Comparison of ENCODE assay signal across 14 cellular contexts in the genomic region with DNA sequence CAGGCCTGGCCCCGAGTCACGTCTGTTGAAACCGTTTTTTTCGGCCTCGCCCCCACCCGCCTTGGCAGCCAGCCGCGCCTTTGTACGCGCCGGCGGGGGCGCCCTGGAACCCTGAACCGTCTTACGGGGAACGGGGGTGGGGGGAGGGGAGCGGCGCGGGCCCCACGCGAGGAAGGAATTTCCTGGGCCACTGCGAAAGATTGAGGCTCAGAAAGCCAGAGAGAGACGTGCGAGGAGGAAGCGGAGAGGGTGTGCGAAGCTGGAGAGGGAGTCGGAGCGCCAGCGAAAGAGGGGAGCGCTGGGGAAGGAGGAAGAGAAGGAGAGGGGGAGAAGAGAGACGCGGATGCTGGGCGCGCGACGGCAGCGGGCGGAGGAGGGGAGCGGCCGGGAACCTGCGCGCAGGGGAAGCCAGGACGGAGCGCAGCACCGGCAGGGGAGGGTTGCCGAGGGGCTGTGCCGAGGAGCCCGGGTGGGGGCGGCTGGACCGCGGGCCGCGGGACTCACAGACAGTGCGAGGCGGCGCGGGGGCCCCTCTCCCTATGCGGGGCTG. TPM values are rescaled to one million over a fixed set of nuclear protein-coding genes. Genes with fewer than 3 reads are reported as not detected.
DNase-seq lines count a peak whose midpoint lies in the region; ATAC-seq, FAIRE-seq and TF ChIP-seq lines count a peak whose summit lies in the region.
"Had no signal": no experiment of that assay in that cellular context is flagged by ENCODE, and none has a peak within 500 bp of the region (broad histone marks: within the 10 kb centered on the region; RNA-seq: fewer than 3 reads in every experiment).

No MANE protein-coding gene starts in this region.

- TF ChIP-seq CTCF in endodermal cell (conservative IDR thresholded peaks at IDR 0.05) (no peak), kidney (IDR thresholded peaks at IDR 0.05; ENCODE audit: borderline replicate concordance, extremely low read depth, insufficient read depth) (no peak)

- no peak overlapping the region for H3K9ac ChIP-seq in HUES64 (ENCODE audit: low read depth, low read length)
- no peak overlapping the region for H3K9ac ChIP-seq in endodermal cell (ENCODE audit: extremely low read depth, low read length, poor library complexity, severe bottlenecking)
- no peak overlapping the region for H3K9ac ChIP-seq in kidney (ENCODE audit: low read length in 2 of 2)

- 0 out of 2 replicates have a peak, but pooled peaks cover 7% of the 10 kb centered on the region for H3K4me1 ChIP-seq in HUES64 (ENCODE audit: insufficient read depth, low read length)
- H3K4me1 ChIP-seq in endodermal cell (ENCODE audit: control insufficient read depth, insufficient read depth, low read length) = no peaks in the 10 kb centered on the region
- peaks cover 0 to 3% of the 10 kb centered on the region in 2 donors for H3K4me1 ChIP-seq in kidney (ENCODE audit: control insufficient read depth in 1 of 2, insufficient read depth in 1 of 2, low read depth in 1 of 2, low read length in 2 of 2)

- H3K36me3 Mint-ChIP-seq in activated CD4-positive, alpha-beta T cell treated with anti-CD3 and anti-CD28 coated beads for 36 hours (ENCODE audit: low read depth) = no peaks in the 10 kb centered on the region
- H3K36me3 Mint-ChIP-seq in endodermal cell (ENCODE audit: low read depth) = peaks cover 4% of the 10 kb centered on the region

- no peak overlapping the region for H3K4me3 Mint-ChIP-seq in activated CD4-positive, alpha-beta T cell treated with anti-CD3 and anti-CD28 coated beads for 36 hours
- peak overlapping the region; percentile 38 for H3K4me3 Mint-ChIP-seq in endodermal cell

- H3K4me1 Mint-ChIP-seq in activated CD4-positive, alpha-beta T cell treated with anti-CD3 and anti-CD28 coated beads for 36 hours = peaks cover 17% of the 10 kb centered on the region
- no peaks in the 10 kb centered on the region for H3K4me1 Mint-ChIP-seq in endodermal cell

- POLR2A ChIA-PET in activated CD4-positive, alpha-beta T cell treated with anti-CD3 and anti-CD28 coated beads for 36 hours (lab: Charles Lee) = no interaction called here

- no peak for ATAC-seq in activated CD4-positive, alpha-beta T cell treated with anti-CD3 and anti-CD28 coated beads for 36 hours
- no peak for ATAC-seq in GM18502 (IDR thresholded peaks at IDR 0.05; ENCODE audit: poor library complexity, unreplicated experiment)

- H3K27me3 ChIP-seq in HUES64 (ENCODE audit: insufficient read depth, low read length) (peaks cover 98% of the 10 kb centered on the region), endodermal cell (ENCODE audit: control insufficient read depth, insufficient read depth, low read length, poor library complexity, severe bottlenecking) (peaks cover 100% of the 10 kb centered on the region)

- DNase-seq in activated CD4-positive, alpha-beta T cell treated with anti-CD3 and anti-CD28 coated beads for 36 hours = peak; percentile 20
- no peak for DNase-seq in activated CD4-positive, alpha-beta T cell treated with anti-CD3 and anti-CD28 coated beads, Interleukin-2, amount 50 U/mL, for 1 hour
- DNase-seq in endodermal cell (peak; percentile 77), retina (peak; percentile 39), NCI-H2196 (lab: John Stamatoyannopoulos, UW; ENCODE audit: unreplicated experiment) (no peak), kidney (no peak)
- DNase-seq: NCI-H2107, uterus had no signal

- 3% methylated on average over 58 of the region's 58 CpGs for WGBS in HUES64
- 1 to 3% methylated on average over 22 to 58 of the region's 58 CpGs for WGBS in endodermal cell (ENCODE audit: insufficient coverage in 1 of 2, insufficient read length in 1 of 2), 2 experiments

- H3K36me3 ChIP-seq in HUES64 (ENCODE audit: insufficient read depth, low read length) (no peaks in the 10 kb centered on the region), endodermal cell (ENCODE audit: control insufficient read depth, insufficient read depth, low read length) (no peaks in the 10 kb centered on the region), kidney (ENCODE audit: control insufficient read depth in 1 of 2, insufficient read depth in 2 of 2, low read length in 2 of 2) (no peaks in the 10 kb centered on the region)
- H3K36me3 ChIP-seq: Peyer's patch, uterus had no signal

- FAIRE-seq in kidney (lab: Jason Lieb, UNC) = no peak
- FAIRE-seq: endometrium had no signal

- CTCF ChIA-PET in activated CD4-positive, alpha-beta T cell treated with anti-CD3 and anti-CD28 coated beads for 36 hours (lab: Charles Lee) = no interaction called here

- H3K27ac ChIP-seq in HUES64 (ENCODE audit: low read depth, low read length) (no peak overlapping the region), endodermal cell (ENCODE audit: low read depth, low read length) (no peak overlapping the region), kidney (ENCODE audit: low read depth in 2 of 2, low read length in 2 of 2) (no peak overlapping the region)
- H3K27ac ChIP-seq: Peyer's patch, uterus had no signal

- H3K9me3 ChIP-seq in HUES64 (ENCODE audit: insufficient read depth, low read depth, low read length) (0 out of 2 replicates have a peak, but pooled peaks cover 3% of the 10 kb centered on the region), endodermal cell (ENCODE audit: control insufficient read depth, low read length) (no peaks in the 10 kb centered on the region), kidney (ENCODE audit: control insufficient read depth in 1 of 2, low read length in 2 of 2) (no peaks in the 10 kb centered on the region)
- H3K9me3 ChIP-seq: Peyer's patch, uterus had no signal

- peaks cover 61% of the 10 kb centered on the region for H3K27me3 Mint-ChIP-seq in activated CD4-positive, alpha-beta T cell treated with anti-CD3 and anti-CD28 coated beads for 36 hours
- peaks cover 99% of the 10 kb centered on the region for H3K27me3 Mint-ChIP-seq in endodermal cell (ENCODE audit: insufficient read depth)

- no peak overlapping the region for H3K27ac Mint-ChIP-seq in activated CD4-positive, alpha-beta T cell treated with anti-CD3 and anti-CD28 coated beads for 36 hours
- no peak overlapping the region for H3K27ac Mint-ChIP-seq in endodermal cell

- intact Hi-C loops in activated CD4-positive, alpha-beta T cell treated with anti-CD3 and anti-CD28 coated beads for 36 hours (cut with DNase I, micrococcal nuclease) = loop anchor here in 1 of 2 experiments (5.0 kb wide), 1 partner anchor 1928 kb away; no protein-coding TSS in a partner anchor
- intact Hi-C loops in kidney (cut with DNase I) = no loop called here

- H3K4me3 ChIP-seq in HUES64 (ENCODE audit: low read length) (peak overlapping the region; percentile 44; the same call in 1 of the 2 replicates), endodermal cell (ENCODE audit: low read length) (no peak overlapping the region), kidney (ENCODE audit: low read length in 2 of 2) (no peak overlapping the region)

- no peaks in the 10 kb centered on the region for H3K9me3 Mint-ChIP-seq in activated CD4-positive, alpha-beta T cell treated with anti-CD3 and anti-CD28 coated beads for 36 hours (ENCODE audit: low read depth)
- H3K9me3 Mint-ChIP-seq in endodermal cell = peaks cover 13% of the 10 kb centered on the region

RNA-seq across cellular contexts. Expression of gene PRDM12, which starts 4.6 kb away (rescaled TPM):
- total RNA-seq in activated CD4-positive, alpha-beta T cell treated with anti-CD3 and anti-CD28 coated beads for 36 hours = under 1 TPM in 1 of 2 experiments, not detected in 1; 0.09 TPM
- polyA plus RNA-seq in HUES64 (2013, experiment 1 of 2) = 0.15 TPM
- 0.25 TPM for polyA plus RNA-seq in HUES64 (2013, experiment 2 of 2)
- total RNA-seq in endodermal cell = not detected
- polyA plus RNA-seq in endodermal cell (2013, experiment 1 of 2) = 5.8 TPM
- polyA plus RNA-seq in endodermal cell (2013, experiment 2 of 2) = 5.3 TPM
- total RNA-seq in kidney = not detected
- not detected for polyA plus RNA-seq in kidney (ENCODE audit: insufficient read depth, low read depth, low replicate concordance)
- total RNA-seq: mononuclear cell, sciatic nerve, uterus had no signal

RNA-seq across cellular contexts. Expression of gene EXOSC2, which starts 33.8 kb away (rescaled TPM):
- 10 to 100 TPM; 67.9 to 86.0 TPM for total RNA-seq in activated CD4-positive, alpha-beta T cell treated with anti-CD3 and anti-CD28 coated beads for 36 hours
- polyA plus RNA-seq in HUES64 (2013, experiment 1 of 2) = 50.3 TPM
- polyA plus RNA-seq in HUES64 (2013, experiment 2 of 2) = 46.0 TPM
- total RNA-seq in endodermal cell = 10 to 100 TPM; 47.8 to 74.0 TPM
- 37.7 TPM for polyA plus RNA-seq in endodermal cell (2013, experiment 1 of 2)
- polyA plus RNA-seq in endodermal cell (2013, experiment 2 of 2) = 37.3 TPM
- total RNA-seq in kidney = 26.4 TPM
- 13.0 TPM for polyA plus RNA-seq in kidney (ENCODE audit: insufficient read depth, low read depth, low replicate concordance)

Comparison
In these comparisons a context has a peak if more than half of its experiments do, and no peak if none do; other contexts are left out.
1. DNase-seq: peak in activated CD4-positive, alpha-beta T cell treated with anti-CD3 and anti-CD28 coated beads for 36 hours (single experiment), endodermal cell (single experiment) and retina (single experiment); none in activated CD4-positive, alpha-beta T cell treated with anti-CD3 and anti-CD28 coated beads, Interleukin-2, amount 50 U/mL, for 1 hour (single experiment), NCI-H2196 (single experiment) and kidney (single experiment).